In genomic region chr10:92183199-92183598, GRCh38 we compare ENCODE assay signal across 25 cellular contexts.
"Had no signal": no experiment of that assay in that cellular context is flagged by ENCODE, and none has a peak within 500 bp of the region (broad histone marks: within the 10 kb centered on the region; RNA-seq: fewer than 3 reads in every experiment).

No MANE protein-coding gene starts in this region.

- H3K79me2 ChIP-seq: parathyroid adenoma had no signal

- H3K27ac ChIP-seq: neural progenitor cell, ovary, parathyroid adenoma, psoas muscle, right lobe of liver, sigmoid colon, stomach, thoracic aorta, thyroid gland, tibial nerve, upper lobe of left lung, vagina had no signal

- H3K27me3 ChIP-seq: neural progenitor cell, ovary, right lobe of liver, sigmoid colon, stomach, thyroid gland, tibial nerve, upper lobe of left lung, vagina had no signal

- H3K4me1 ChIP-seq: neural progenitor cell, parathyroid adenoma, right lobe of liver, thyroid gland, vagina had no signal

- H3K4me2 ChIP-seq: neural progenitor cell had no signal

- H2AFZ ChIP-seq: neural progenitor cell, parathyroid adenoma had no signal

- H3K9me3 ChIP-seq: ovary, psoas muscle, right lobe of liver, sigmoid colon, stomach, thoracic aorta, thyroid gland, tibial nerve, upper lobe of left lung, vagina had no signal

- H3K36me3 ChIP-seq: neural progenitor cell, ovary, thoracic aorta, thyroid gland, vagina had no signal

- FAIRE-seq: small intestine, urothelium cell line had no signal

- ATAC-seq: psoas muscle; right cardiac atrium; right lobe of liver; stimulated activated effector memory CD8-positive, alpha-beta T cell treated with anti-CD3 and anti-CD28 coated beads, Interleukin-12 subunit alpha, Interleukin-12 subunit beta, amount 100 ng/mL, for 72 hours; stimulated activated naive B cell treated with anti-CD40 and anti-IgM and Interleukin-4, amounts not matched to agents 10 μg/mL and 1 μg/mL and 100 μg/mL, for 72 hours had no signal

- H3K9ac ChIP-seq: neural progenitor cell, parathyroid adenoma had no signal

- DNase-seq: occipital lobe; ovary; posterior cingulate gyrus; psoas muscle; right cardiac atrium; right lobe of liver; sigmoid colon; small intestine; stimulated activated CD4-positive, alpha-beta T cell treated with anti-CD3 and anti-CD28 coated beads, Interleukin-15, amount 100 ng/mL, for 24 hours; stimulated activated CD4-positive, alpha-beta T cell treated with anti-CD3 and anti-CD28 coated beads, Interleukin-2, amount 100 ng/mL, for 24 hours; stimulated activated CD4-positive, alpha-beta T cell treated with anti-CD3 and anti-CD28 coated beads, Interleukin-2, amount 100 ng/mL, for 48 hours; stimulated activated CD4-positive, alpha-beta T cell treated with anti-CD3 and anti-CD28 coated beads, Interleukin-4, amount 100 ng/mL, for 24 hours; stimulated activated naive B cell treated with anti-CD40 and anti-IgM and Interleukin-4, amounts not matched to agents 10 μg/mL and 1 μg/mL and 100 μg/mL, for 72 hours; stimulated activated naive CD4-positive, alpha-beta T cell treated with Interleukin-2 at 50 U/mL for 16 hours; stomach; thyroid gland; trophoblast cell; upper lobe of left lung had no signal

- H3K4me3 ChIP-seq: neural progenitor cell, ovary, psoas muscle, right lobe of liver, sigmoid colon, stomach, thoracic aorta, thyroid gland, tibial nerve, upper lobe of left lung, vagina had no signal
